ENCODE assay signal across 21 cellular contexts in genomic region chr1:99663501-99663900, GRCh38. TPM values are rescaled to one million over a fixed set of nuclear protein-coding genes. Genes with fewer than 3 reads are reported as not detected.
DNase-seq lines count a peak whose midpoint lies in the region; ATAC-seq and TF ChIP-seq lines count a peak whose summit lies in the region.
"Had no signal": no experiment of that assay in that cellular context is flagged by ENCODE, and none has a peak within 500 bp of the region (broad histone marks: within the 10 kb centered on the region; RNA-seq: fewer than 3 reads in every experiment).

No MANE protein-coding gene starts in this region.

- H3K4me1 ChIP-seq in IMR-90 (ENCODE audit: control insufficient read depth, insufficient read depth, low read length) (peaks cover 5% of the 10 kb centered on the region), adrenal gland (replicated peaks in 1 of 2) (peaks cover 21 to 60% of the 10 kb centered on the region in 2 donors), lower lobe of right lung (peaks cover 35% of the 10 kb centered on the region), stomach (peaks cover 0 to 11% (median 5%) of the 10 kb centered on the region in 4 donors), trophoblast cell (ENCODE audit: control insufficient read depth in 1 of 2, insufficient read depth in 2 of 2, low read length in 2 of 2) (no peaks in the 10 kb centered on the region), ascending aorta (no peaks in the 10 kb centered on the region)

- no peak overlapping the region; the same call in 1 of the 2 replicates for H2BK20ac ChIP-seq in IMR-90 (ENCODE audit: low read depth, low read length)

- H3K9me3 ChIP-seq in IMR-90 (ENCODE audit: control insufficient read depth, insufficient read depth, low read length) (no peaks in the 10 kb centered on the region), adrenal gland (replicated peaks in 1 of 3) (no peaks in the 10 kb centered on the region), lower lobe of right lung (no peaks in the 10 kb centered on the region), stomach (no peaks in the 10 kb centered on the region), trophoblast cell (ENCODE audit: insufficient read depth, low read depth, low read length) (no peaks in the 10 kb centered on the region), ascending aorta (no peaks in the 10 kb centered on the region)

- TF ChIP-seq POLR2A in IMR-90 (IDR thresholded peaks at IDR 0.05; ENCODE audit: low read depth, low read length) = no peak
- TF ChIP-seq POLR2A in adrenal gland (IDR thresholded peaks at IDR 0.05) = no peak
- no peak for TF ChIP-seq POLR2A in stomach (IDR thresholded peaks at IDR 0.05)

- H3K9ac ChIP-seq in IMR-90 (ENCODE audit: low read depth, low read length) = no peak overlapping the region
- no peak overlapping the region for H3K9ac ChIP-seq in trophoblast cell (ENCODE audit: low read length)

- H4K8ac ChIP-seq in IMR-90 (ENCODE audit: low read depth in 2 of 2, low read length in 2 of 2) (no peak overlapping the region), trophoblast cell (ENCODE audit: low read depth, low read length) (no peak overlapping the region)

- intact Hi-C loops in IMR-90 (cut with micrococcal nuclease) = no loop called here
- intact Hi-C loops in adrenal gland (cut with DNase I) = no loop called here
- intact Hi-C loops in lower lobe of right lung (cut with DNase I) = no loop called here
- intact Hi-C loops in stomach (cut with DNase I; ENCODE audit: low total_unique reads) = no loop called here
- intact Hi-C loops in ascending aorta (cut with DNase I) = no loop called here

- H3K79me2 ChIP-seq in trophoblast cell (ENCODE audit: control insufficient read depth, insufficient read depth, low read length, poor library complexity) = no peaks in the 10 kb centered on the region

- no CpG with 5 or more reads among the region's 2 CpGs for WGBS in IMR-90 (ENCODE audit: extremely low coverage in 2 of 2, insufficient read length in 1 of 2), 2 experiments
- 84 to 100% (median 87%) methylated on average over 2 of the region's 2 CpGs for WGBS in adrenal gland, 4 donors
- WGBS in stomach, 5 donors = 69 to 96% (median 92%) methylated on average over 2 of the region's 2 CpGs
- WGBS in trophoblast cell (ENCODE audit: extremely low coverage, insufficient coverage, insufficient read length) = no CpG with 5 or more reads among the region's 2 CpGs

- no peak overlapping the region for H2BK15ac ChIP-seq in IMR-90 (ENCODE audit: low read depth, low read length)

- no peak for TF ChIP-seq RAD21 in IMR-90 (IDR thresholded peaks at IDR 0.05; ENCODE audit: low read length)

- H2AK9ac ChIP-seq in IMR-90 (replicated peaks; ENCODE audit: low read depth, low read length, poor library complexity) = no peak overlapping the region

- H3K56ac ChIP-seq in IMR-90 (ENCODE audit: extremely low read depth, insufficient read depth, low read length) = no peak overlapping the region

- no peak overlapping the region for H2BK120ac ChIP-seq in IMR-90 (ENCODE audit: low read depth, low read length)
- H2BK120ac ChIP-seq in trophoblast cell (ENCODE audit: insufficient read depth, low read length, poor library complexity) = no peak overlapping the region

- no peak overlapping the region for H4K12ac ChIP-seq in trophoblast cell (ENCODE audit: low read depth, low read length)

- BruUV-seq in IMR-90 (replicated peaks; lab: Mats Ljungman, UMichigan) = no TSS peak

- no peak overlapping the region for H2AFZ ChIP-seq in IMR-90 (replicated peaks; ENCODE audit: low read length, poor library complexity)
- no peak overlapping the region for H2AFZ ChIP-seq in trophoblast cell (ENCODE audit: insufficient read depth, low read length, poor library complexity)

- H3K14ac ChIP-seq in IMR-90 (replicated peaks; ENCODE audit: low read depth, low read length) (no peak overlapping the region), trophoblast cell (ENCODE audit: low read length) (no peak overlapping the region)

- H4K5ac ChIP-seq in IMR-90 (ENCODE audit: low read depth, low read length) = no peak overlapping the region

- no peaks in the 10 kb centered on the region for H3K79me1 ChIP-seq in IMR-90 (ENCODE audit: low read depth in 1 of 2, low read length in 2 of 2)
- no peaks in the 10 kb centered on the region for H3K79me1 ChIP-seq in trophoblast cell (ENCODE audit: low read length)

- H2AK5ac ChIP-seq in IMR-90 (ENCODE audit: low read depth, low read length) (no peak overlapping the region), trophoblast cell (ENCODE audit: low read length) (no peak overlapping the region)

- POLR2A ChIA-PET in IMR-90 (lab: Charles Lee; ENCODE audit: unreplicated experiment) = no interaction called here

- H3K27me3 ChIP-seq in IMR-90 (ENCODE audit: control insufficient read depth, insufficient read depth, low read length) (no peaks in the 10 kb centered on the region), adrenal gland (no peaks in the 10 kb centered on the region), lower lobe of right lung (ENCODE audit: low read depth) (no peaks in the 10 kb centered on the region), stomach (no peaks in the 10 kb centered on the region), trophoblast cell (ENCODE audit: insufficient read depth, low read length) (no peaks in the 10 kb centered on the region), ascending aorta (no peaks in the 10 kb centered on the region)

- H3K18ac ChIP-seq in IMR-90 (ENCODE audit: low read depth, low read length) (peak overlapping the region; percentile 9; the same call in 1 of the 2 replicates), trophoblast cell (ENCODE audit: low read length) (no peak overlapping the region)

- no peak overlapping the region for H2BK12ac ChIP-seq in trophoblast cell (ENCODE audit: low read length)

- H3K4me2 ChIP-seq in IMR-90 (ENCODE audit: low read depth, low read length) = no peak overlapping the region
- H3K4me2 ChIP-seq in trophoblast cell (ENCODE audit: low read length) = no peak overlapping the region
- H3K4me2 ChIP-seq: smooth muscle cell had no signal

- H3K23ac ChIP-seq in IMR-90 (ENCODE audit: low read depth, low read length) (no peak overlapping the region), trophoblast cell (ENCODE audit: low read length) (no peak overlapping the region)

- no peak for TF ChIP-seq EP300 in stomach (IDR thresholded peaks at IDR 0.05)

- DNase-seq in IMR-90 = no peak
- DNase-seq in adrenal gland = no peak
- DNase-seq in lower lobe of right lung = no peak
- no peak for DNase-seq in stomach
- no peak for DNase-seq in trophoblast cell
- DNase-seq in ascending aorta (ENCODE audit: low spot score in 2 of 2) = no peak
- no peak for DNase-seq in AG08396 (ENCODE audit: low spot score)
- DNase-seq: activated CD4-positive, alpha-beta T cell treated with anti-CD3 and anti-CD28 coated beads, Interleukin-2, amount 50 U/mL, for 48 hours; activated CD8-positive, alpha-beta memory T cell treated with anti-CD3 and anti-CD28 coated beads, Interleukin-2, amount 50 U/mL, for 48 hours; CD4-positive, CD25-positive, alpha-beta regulatory T cell; hypothalamus; Kasumi-1; NCI-H1092; NCI-H187 treated with DMSO at 0.1 percent for 48 hours; NCI-H226; SHP77; stimulated activated CD4-positive, alpha-beta T cell treated with anti-CD3 and anti-CD28 coated beads, Interleukin-2, amount 100 ng/mL, for 24 hours; SW 1271 had no signal

- H3K4me3 ChIP-seq in IMR-90 (ENCODE audit: insufficient read depth, low read depth, low read length) = no peak overlapping the region
- H3K4me3 ChIP-seq in adrenal gland = no peak overlapping the region
- no peak overlapping the region for H3K4me3 ChIP-seq in lower lobe of right lung
- H3K4me3 ChIP-seq in stomach = no peak overlapping the region
- H3K4me3 ChIP-seq in trophoblast cell (ENCODE audit: low read depth, low read length) = no peak overlapping the region
- H3K4me3 ChIP-seq in ascending aorta = no peak overlapping the region
- H3K4me3 ChIP-seq: smooth muscle cell had no signal

- TF ChIP-seq CTCF in IMR-90 (conservative IDR thresholded peaks at IDR 0.05; ENCODE audit: low read depth, low read length) = no peak
- no peak for TF ChIP-seq CTCF in adrenal gland (IDR thresholded peaks at IDR 0.05)
- no peak for TF ChIP-seq CTCF in lower lobe of right lung (IDR thresholded peaks at IDR 0.05)
- no peak for TF ChIP-seq CTCF in stomach (IDR thresholded peaks at IDR 0.05)
- TF ChIP-seq CTCF in ascending aorta (IDR thresholded peaks at IDR 0.05) = no peak

- CTCF ChIA-PET in IMR-90 (lab: Yijun Ruan, JAX) = interaction anchor here (1.4 kb wide), 1 partner anchor 316 kb away, joined by 3 read pairs; no protein-coding TSS in a partner anchor

- peak overlapping the region; percentile 31 for H2BK5ac ChIP-seq in IMR-90 (ENCODE audit: low read depth, low read length, poor library complexity, severe bottlenecking)
- no peak overlapping the region for H2BK5ac ChIP-seq in trophoblast cell (ENCODE audit: low read depth, low read length, poor library complexity)

- dilution Hi-C loops in IMR-90 (cut with HindIII; ENCODE audit: low sequenced_read_pairs, unreplicated experiment) = no loop called here

- ATAC-seq in IMR-90 (ENCODE audit: low read depth) (no peak), lower lobe of right lung (no peak)
- ATAC-seq: HCT116 had no signal

- peaks cover 5% of the 10 kb centered on the region; the same call in 1 of the 2 replicates for H3K9me1 ChIP-seq in IMR-90 (ENCODE audit: insufficient read depth, low read length)

- no peak overlapping the region for H4K91ac ChIP-seq in IMR-90 (ENCODE audit: insufficient read depth, low read depth, low read length)
- H4K91ac ChIP-seq in trophoblast cell (ENCODE audit: low read depth, low read length) = no peak overlapping the region

- in situ Hi-C loops in IMR-90 (cut with MboI; ENCODE audit: low sequenced_read_pairs) = no loop called here

- H3K36me3 ChIP-seq in IMR-90 (ENCODE audit: control insufficient read depth, insufficient read depth, low read length) (no peaks in the 10 kb centered on the region), adrenal gland (replicated peaks in 1 of 2) (peaks cover 0 to 12% of the 10 kb centered on the region in 2 donors), lower lobe of right lung (peaks cover 7% of the 10 kb centered on the region), stomach (no peaks in the 10 kb centered on the region), trophoblast cell (ENCODE audit: control insufficient read depth in 1 of 2, insufficient read depth in 2 of 2, low read length in 2 of 2) (no peaks in the 10 kb centered on the region), ascending aorta (no peaks in the 10 kb centered on the region)

- H4K20me1 ChIP-seq in IMR-90 (ENCODE audit: insufficient read depth, low read length) = no peaks in the 10 kb centered on the region

- H3K4ac ChIP-seq in IMR-90 (ENCODE audit: low read depth, low read length) (no peak overlapping the region), trophoblast cell (ENCODE audit: low read depth, low read length) (no peak overlapping the region)

- H3K27ac ChIP-seq in IMR-90 (ENCODE audit: insufficient read depth, low read length) = no peak overlapping the region
- H3K27ac ChIP-seq in adrenal gland = peak overlapping the region; percentile 41 to 82 (median 70)
- peak overlapping the region; percentile 57 for H3K27ac ChIP-seq in lower lobe of right lung
- peak overlapping the region in 3 of 5 donors; percentile 4 to 51 (median 14) for H3K27ac ChIP-seq in stomach
- no peak overlapping the region for H3K27ac ChIP-seq in trophoblast cell (ENCODE audit: low read depth, low read length)
- H3K27ac ChIP-seq in ascending aorta = no peak overlapping the region

RNA-seq across cellular contexts. Expression of gene PALMD, which starts 17.6 kb away (rescaled TPM):
- total RNA-seq in IMR-90 (2012; rRNA removed) (0.72 and 1.1 TPM in 2 replicates), adrenal gland (100 to 1,000 TPM in 2 of 8 donors, 10 to 100 TPM in 6; 35.8 to 112 (median 68.3) TPM), lower lobe of right lung (18.8 TPM), stomach (10 to 100 TPM in 1 of 5 donors, 1 to 10 TPM in 4; 1.2 to 16.2 (median 4.6) TPM), ascending aorta (34.4 TPM)
- polyA plus RNA-seq in IMR-90 (2012; rRNA removed) (0.34 and 0.51 TPM in 2 replicates), adrenal gland (100 to 1,000 TPM in 1 of 3 donors, 10 to 100 TPM in 2; 53.6 to 189 (median 67.1) TPM), stomach (10 to 100 TPM in 1 of 3 donors, 1 to 10 TPM in 2; 1.8 to 15.0 (median 2.6) TPM)
- 0.08 and 0.11 TPM in 2 replicates for polyA plus RNA-seq in IMR-90 (2012; cell fraction: cytosol; rRNA removed)
- polyA plus RNA-seq in IMR-90 (2012; cell fraction: nucleus; rRNA removed; ENCODE audit: low replicate concordance) = 0.14 and 1.2 TPM in 2 replicates
- 0.35 and 0.42 TPM in 2 replicates for polyA plus RNA-seq in trophoblast cell (2013)
- total RNA-seq: CD4-positive, CD25-positive, alpha-beta regulatory T cell; OCI-LY7 had no signal
- polyA plus RNA-seq: CD4-positive, CD25-positive, alpha-beta regulatory T cell had no signal

Comparison
In these comparisons a context has a peak if more than half of its experiments do, and no peak if none do; other contexts are left out.
1. H3K27ac ChIP-seq: peak in adrenal gland (5 of 5), lower lobe of right lung (single experiment) and stomach (3 of 5); none in IMR-90 (single experiment), trophoblast cell (single experiment) and ascending aorta (0 of 2).